9 cellular contexts compared by ENCODE assay signal in genomic region chr6:102114402-102114801, GRCh38.
DNase-seq lines count a peak whose midpoint lies in the region; ATAC-seq and TF ChIP-seq lines count a peak whose summit lies in the region.
"Had no signal": no experiment of that assay in that cellular context is flagged by ENCODE, and none has a peak within 500 bp of the region (broad histone marks: within the 10 kb centered on the region; RNA-seq: fewer than 3 reads in every experiment).

No MANE protein-coding gene starts in this region.

- H3K4me2 ChIP-seq in OCI-LY3 (ENCODE audit: low read length): no peak overlapping the region

- H3K36me3 ChIP-seq in OCI-LY3 (replicated peaks; ENCODE audit: low read depth, low read length) (no peaks in the 10 kb centered on the region), lower lobe of right lung (no peaks in the 10 kb centered on the region)
- H3K36me3 ChIP-seq: heart right ventricle had no signal

- DNase-seq in lower lobe of right lung: no peak
- no peak for DNase-seq in activated effector memory CD4-positive, alpha-beta T cell treated with Interleukin-2 at 50 U/mL for 16 hours
- DNase-seq in right cardiac atrium: no peak
- no peak for DNase-seq in activated naive CD4-positive, alpha-beta T cell treated with anti-CD3 and anti-CD28 coated beads, Interleukin-2, amount 50 U/mL, for 16 hours
- DNase-seq: heart right ventricle, NCI-H524 treated with DMSO at 0.1 percent for 48 hours had no signal

- no peaks in the 10 kb centered on the region for H3K27me3 ChIP-seq in OCI-LY3 (ENCODE audit: low read depth, low read length)
- H3K27me3 ChIP-seq in lower lobe of right lung (ENCODE audit: low read depth): no peaks in the 10 kb centered on the region
- H3K27me3 ChIP-seq in right cardiac atrium (ENCODE audit: control insufficient read depth, insufficient read depth): no peaks in the 10 kb centered on the region
- H3K27me3 ChIP-seq: heart right ventricle had no signal

- H3K4me3 ChIP-seq in OCI-LY3 (ENCODE audit: low read length): no peak overlapping the region
- no peak overlapping the region for H3K4me3 ChIP-seq in lower lobe of right lung
- H3K4me3 ChIP-seq in right cardiac atrium (ENCODE audit: low read length): no peak overlapping the region
- H3K4me3 ChIP-seq: heart right ventricle had no signal

- H3K4me1 ChIP-seq in OCI-LY3 (ENCODE audit: low read length): no peaks in the 10 kb centered on the region
- H3K4me1 ChIP-seq in lower lobe of right lung: no peaks in the 10 kb centered on the region
- H3K4me1 ChIP-seq in right cardiac atrium (ENCODE audit: control insufficient read depth, insufficient read depth, low read length): no peaks in the 10 kb centered on the region
- H3K4me1 ChIP-seq: heart right ventricle had no signal

- H3K9me3 ChIP-seq in OCI-LY3 (ENCODE audit: insufficient read depth, low read length): no peaks in the 10 kb centered on the region
- no peaks in the 10 kb centered on the region for H3K9me3 ChIP-seq in lower lobe of right lung
- no peaks in the 10 kb centered on the region for H3K9me3 ChIP-seq in right cardiac atrium (ENCODE audit: control insufficient read depth, low read length)

- H4K20me1 ChIP-seq in OCI-LY3 (ENCODE audit: insufficient read depth, low read length): no peaks in the 10 kb centered on the region

- WGBS in right cardiac atrium: 32% methylated on average over 2 of the region's 2 CpGs

- intact Hi-C loops in lower lobe of right lung (cut with DNase I) (no loop called here), right cardiac atrium (cut with DNase I) (no loop called here)

- peak; percentile 80 for ATAC-seq in GM18858 (IDR thresholded peaks at IDR 0.05; ENCODE audit: unreplicated experiment)
- ATAC-seq in HG03025 (IDR thresholded peaks at IDR 0.05; ENCODE audit: low FRiP score, unreplicated experiment): peak; percentile 77
- ATAC-seq in lower lobe of right lung: peak; percentile 23 to 26
- ATAC-seq in right cardiac atrium: no peak
- ATAC-seq: heart right ventricle had no signal

- no peak overlapping the region for H2AFZ ChIP-seq in OCI-LY3 (ENCODE audit: low read depth, low read length)

- H3K9ac ChIP-seq in OCI-LY3 (ENCODE audit: low read length): no peak overlapping the region

- no peaks in the 10 kb centered on the region for H3K79me2 ChIP-seq in OCI-LY3 (ENCODE audit: low read length)

- no peak overlapping the region for H3K27ac ChIP-seq in OCI-LY3 (ENCODE audit: low read length)
- no peak overlapping the region for H3K27ac ChIP-seq in lower lobe of right lung
- H3K27ac ChIP-seq in right cardiac atrium (ENCODE audit: low read length): no peak overlapping the region
- H3K27ac ChIP-seq: heart right ventricle had no signal

- TF ChIP-seq CTCF in OCI-LY3 (IDR thresholded peaks at IDR 0.05; ENCODE audit: low read depth, low read length) (peak; percentile 42), lower lobe of right lung (IDR thresholded peaks at IDR 0.05) (no peak)

Comparison
In these comparisons a context has a peak if more than half of its experiments do, and no peak if none do; other contexts are left out.
1. ATAC-seq: peak in GM18858 (single experiment), HG03025 (single experiment) and lower lobe of right lung (2 of 2); none in right cardiac atrium (0 of 2).